Comparison of ENCODE assay signal across 10 cellular contexts in the genomic region with DNA sequence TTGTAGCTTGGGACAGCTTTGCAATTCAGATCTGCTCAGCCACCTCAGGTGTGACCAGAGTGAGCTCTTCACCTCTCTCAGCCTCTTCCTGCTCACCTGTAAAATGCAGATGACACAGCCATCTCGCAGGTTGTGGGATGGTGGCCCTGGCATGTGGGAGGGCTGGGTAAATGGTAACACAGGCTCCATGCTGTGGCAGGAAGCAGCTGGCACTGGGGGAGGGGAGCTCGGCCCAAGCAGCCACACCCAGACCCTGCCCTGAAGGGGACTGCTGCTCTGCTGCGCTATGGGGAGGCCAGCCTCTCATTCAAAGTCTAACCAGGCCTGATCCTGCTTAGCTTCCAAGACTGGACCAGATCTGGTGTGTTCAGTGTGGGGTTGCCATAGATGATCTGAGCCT. TPM values are rescaled to one million over a fixed set of nuclear protein-coding genes. Genes with fewer than 3 reads are reported as not detected.
DNase-seq lines count a peak whose midpoint lies in the region; TF ChIP-seq lines count a peak whose summit lies in the region.
"Had no signal": no experiment of that assay in that cellular context is flagged by ENCODE, and none has a peak within 500 bp of the region (broad histone marks: within the 10 kb centered on the region; RNA-seq: fewer than 3 reads in every experiment).

No MANE protein-coding gene starts in this region.

- H3K4me3 Mint-ChIP-seq in activated naive CD4-positive, alpha-beta T cell treated with anti-CD3 and anti-CD28 coated beads, Interleukin-2, amount 10 ng/mL, durations not matched to agents 7 days and 5 days = no peak overlapping the region
- no peak overlapping the region for H3K4me3 Mint-ChIP-seq in type B pancreatic cell

- H3K4me1 Mint-ChIP-seq in activated naive CD4-positive, alpha-beta T cell treated with anti-CD3 and anti-CD28 coated beads, Interleukin-2, amount 10 ng/mL, durations not matched to agents 7 days and 5 days = peaks cover 48% of the 10 kb centered on the region
- peaks cover 32% of the 10 kb centered on the region for H3K4me1 Mint-ChIP-seq in type B pancreatic cell (ENCODE audit: unreplicated experiment)

- no peak for DNase-seq in activated naive CD4-positive, alpha-beta T cell treated with anti-CD3 and anti-CD28 coated beads, Interleukin-2, amount 10 ng/mL, durations not matched to agents 7 days and 5 days
- no peak for DNase-seq in activated naive CD4-positive, alpha-beta T cell treated with anti-CD3 and anti-CD28 coated beads, Interleukin-2, amount 50 U/mL, for 16 hours
- DNase-seq in NCI-H526 (lab: John Stamatoyannopoulos, UW) (peak; percentile 50 to 81), epithelial cell of prostate (ENCODE audit: low read depth, low spot score) (no peak), type B pancreatic cell (ENCODE audit: extremely low spot score, unreplicated experiment) (no peak), nucleus accumbens (lab: John Stamatoyannopoulos, UW) (no peak), HT-29 (ENCODE audit: low spot score) (no peak), kidney glomerular epithelial cell (lab: John Stamatoyannopoulos, UW) (no peak)
- DNase-seq: activated CD4-positive, alpha-beta T cell treated with anti-CD3 and anti-CD28 coated beads for 48 hours; HCEC 1CT had no signal

- peaks cover 3% of the 10 kb centered on the region for H3K9me3 Mint-ChIP-seq in activated naive CD4-positive, alpha-beta T cell treated with anti-CD3 and anti-CD28 coated beads, Interleukin-2, amount 10 ng/mL, durations not matched to agents 7 days and 5 days
- peaks cover 4% of the 10 kb centered on the region for H3K9me3 Mint-ChIP-seq in type B pancreatic cell

- no peaks in the 10 kb centered on the region for H3K27me3 Mint-ChIP-seq in activated naive CD4-positive, alpha-beta T cell treated with anti-CD3 and anti-CD28 coated beads, Interleukin-2, amount 10 ng/mL, durations not matched to agents 7 days and 5 days
- no peaks in the 10 kb centered on the region for H3K27me3 Mint-ChIP-seq in type B pancreatic cell

- CTCF ChIA-PET in activated naive CD4-positive, alpha-beta T cell treated with anti-CD3 and anti-CD28 coated beads, Interleukin-2, amount 10 ng/mL, durations not matched to agents 7 days and 5 days (lab: Charles Lee) = no interaction called here

- peak overlapping the region; percentile 72 for H3K27ac Mint-ChIP-seq in activated naive CD4-positive, alpha-beta T cell treated with anti-CD3 and anti-CD28 coated beads, Interleukin-2, amount 10 ng/mL, durations not matched to agents 7 days and 5 days
- H3K27ac Mint-ChIP-seq in type B pancreatic cell = peak overlapping the region; percentile 8

- peaks cover 2% of the 10 kb centered on the region for H3K36me3 Mint-ChIP-seq in activated naive CD4-positive, alpha-beta T cell treated with anti-CD3 and anti-CD28 coated beads, Interleukin-2, amount 10 ng/mL, durations not matched to agents 7 days and 5 days
- H3K36me3 Mint-ChIP-seq in type B pancreatic cell = peaks cover 8% of the 10 kb centered on the region

- H3K27ac ChIP-seq in epithelial cell of prostate = peak overlapping the region; percentile 66

- no peak for TF ChIP-seq CTCF in type B pancreatic cell (conservative IDR thresholded peaks at IDR 0.05)

RNA-seq across cellular contexts. Expression of gene PHF2, which starts 24.1 kb away (rescaled TPM):
- total RNA-seq in type B pancreatic cell (ENCODE audit: low replicate concordance) = 28.1 and 34.7 TPM in 2 replicates
- total RNA-seq in HT-29 (2014; rRNA removed; shearing (Covaris generic)) = 13.3 and 14.2 TPM in 2 replicates

Comparison
In these comparisons a context has a peak if more than half of its experiments do, and no peak if none do; other contexts are left out.
1. DNase-seq: peak in NCI-H526 (2 of 2); none in activated naive CD4-positive, alpha-beta T cell treated with anti-CD3 and anti-CD28 coated beads, Interleukin-2, amount 10 ng/mL, durations not matched to agents 7 days and 5 days (single experiment), activated naive CD4-positive, alpha-beta T cell treated with anti-CD3 and anti-CD28 coated beads, Interleukin-2, amount 50 U/mL, for 16 hours (single experiment), epithelial cell of prostate (single experiment), type B pancreatic cell (single experiment), nucleus accumbens (0 of 56), HT-29 (single experiment) and kidney glomerular epithelial cell (single experiment).